8 cellular contexts compared by ENCODE assay signal in the genomic region with DNA sequence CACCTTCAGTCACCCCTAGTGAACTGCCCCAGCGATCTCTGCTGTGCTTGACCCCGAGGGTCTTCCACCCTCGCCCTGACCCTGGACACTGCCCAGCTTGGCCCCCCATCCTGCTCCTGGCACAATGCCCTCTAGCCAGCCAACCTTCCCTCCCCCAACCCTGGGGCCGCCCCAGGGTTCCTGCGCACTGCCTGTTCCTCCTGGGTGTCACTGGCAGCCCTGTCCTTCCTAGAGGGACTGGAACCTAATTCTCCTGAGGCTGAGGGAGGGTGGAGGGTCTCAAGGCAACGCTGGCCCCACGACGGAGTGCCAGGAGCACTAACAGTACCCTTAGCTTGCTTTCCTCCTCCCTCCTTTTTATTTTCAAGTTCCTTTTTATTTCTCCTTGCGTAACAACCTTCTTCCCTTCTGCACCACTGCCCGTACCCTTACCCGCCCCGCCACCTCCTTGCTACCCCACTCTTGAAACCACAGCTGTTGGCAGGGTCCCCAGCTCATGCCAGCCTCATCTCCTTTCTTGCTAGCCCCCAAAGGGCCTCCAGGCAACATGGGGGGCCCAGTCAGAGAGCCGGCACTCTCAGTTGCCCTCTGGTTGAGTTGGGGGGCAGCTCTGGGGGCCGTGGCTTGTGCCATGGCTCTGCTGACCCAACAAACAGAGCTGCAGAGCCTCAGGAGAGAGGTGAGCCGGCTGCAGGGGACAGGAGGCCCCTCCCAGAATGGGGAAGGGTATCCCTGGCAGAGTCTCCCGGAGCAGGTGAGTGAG. TPM values are rescaled to one million over a fixed set of nuclear protein-coding genes. Genes with fewer than 3 reads are reported as not detected.
DNase-seq lines count a peak whose midpoint lies in the region; ATAC-seq, FAIRE-seq and TF ChIP-seq lines count a peak whose summit lies in the region.

A gene with protein sequence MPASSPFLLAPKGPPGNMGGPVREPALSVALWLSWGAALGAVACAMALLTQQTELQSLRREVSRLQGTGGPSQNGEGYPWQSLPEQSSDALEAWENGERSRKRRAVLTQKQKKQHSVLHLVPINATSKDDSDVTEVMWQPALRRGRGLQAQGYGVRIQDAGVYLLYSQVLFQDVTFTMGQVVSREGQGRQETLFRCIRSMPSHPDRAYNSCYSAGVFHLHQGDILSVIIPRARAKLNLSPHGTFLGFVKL (plus strand): TSS at position 207 of the 763 bp plus-strand sequence. CDS start 290 bp downstream, at position 497.

- peak within 1 kb of the TSS; percentile 76 for H3K27ac ChIP-seq in RWPE2 (ENCODE audit: poor library complexity, severe bottlenecking)
- H3K27ac ChIP-seq in gastroesophageal sphincter: peak within 1 kb of the TSS; percentile 88 to 96 (median 93)

- H3K4me3 ChIP-seq in GM12864 (ENCODE audit: low read depth, low read length) (peak within 1 kb of the TSS; percentile 3), RWPE2 (ENCODE audit: severe bottlenecking) (peak within 1 kb of the TSS; percentile 13), gastroesophageal sphincter (peak within 1 kb of the TSS; percentile 14 to 84)

- H3K4me1 Mint-ChIP-seq in progenitor cell of endocrine pancreas (ENCODE audit: low read depth): peaks cover 33% of the 10 kb centered on the region

- no peaks in the 10 kb centered on the region for H3K36me3 Mint-ChIP-seq in progenitor cell of endocrine pancreas (ENCODE audit: insufficient read depth)

- H3K4me1 ChIP-seq in RWPE2 (ENCODE audit: insufficient read depth, poor library complexity, severe bottlenecking) (peaks cover 17% of the 10 kb centered on the region), gastroesophageal sphincter (peaks cover 2 to 67% (median 50%) of the 10 kb centered on the region in 3 donors)

- TF ChIP-seq POLR2A in gastroesophageal sphincter (IDR thresholded peaks at IDR 0.05): no peak

- no peak for ATAC-seq in RWPE2 (ENCODE audit: low read depth)
- ATAC-seq in gastroesophageal sphincter: peak; percentile 33
- no peak for ATAC-seq in GM21423 (IDR thresholded peaks at IDR 0.05; ENCODE audit: unreplicated experiment)

- no peak for FAIRE-seq in D721Med (lab: Jason Lieb, UNC)

- DNase-seq in GM12864 (ENCODE audit: low read depth): no peak
- DNase-seq in RWPE2 (ENCODE audit: low spot score): no peak
- DNase-seq in progenitor cell of endocrine pancreas (ENCODE audit: low spot score, unreplicated experiment): no peak
- DNase-seq in foreskin melanocyte: no peak
- no peak for DNase-seq in epidermal melanocyte (ENCODE audit: insufficient read length, low spot score)
- DNase-seq in D721Med (ENCODE audit: insufficient read length, low spot score): no peak

- peak within 1 kb of the TSS; percentile 93 for H3K27ac Mint-ChIP-seq in progenitor cell of endocrine pancreas

- H3K27me3 Mint-ChIP-seq in progenitor cell of endocrine pancreas: no peaks in the 10 kb centered on the region

- TF ChIP-seq CTCF in GM12864 (IDR thresholded peaks at IDR 0.05; ENCODE audit: low read depth, low read length, missing control alignments) (no peak), RWPE2 (IDR thresholded peaks at IDR 0.05; ENCODE audit: poor library complexity, severe bottlenecking) (no peak), gastroesophageal sphincter (IDR thresholded peaks at IDR 0.05) (no peak), progenitor cell of endocrine pancreas (IDR thresholded peaks at IDR 0.05; ENCODE audit: unreplicated experiment) (no peak), D721Med (IDR thresholded peaks at IDR 0.05; ENCODE audit: insufficient read depth, missing control alignments) (no peak)

- WGBS in gastroesophageal sphincter (ENCODE audit: low coverage in 1 of 2), 2 donors: 31 to 38% methylated on average over 6 to 13 of the region's 16 CpGs

- no peaks in the 10 kb centered on the region for H3K9me3 Mint-ChIP-seq in progenitor cell of endocrine pancreas (ENCODE audit: low read depth)

- no peak within 1 kb of the TSS for H3K4me3 Mint-ChIP-seq in progenitor cell of endocrine pancreas (ENCODE audit: low read depth)

- TF ChIP-seq EP300 in gastroesophageal sphincter (IDR thresholded peaks at IDR 0.05): no peak

- no peaks in the 10 kb centered on the region for H3K27me3 ChIP-seq in RWPE2 (ENCODE audit: insufficient read depth, poor library complexity, severe bottlenecking)
- H3K27me3 ChIP-seq in gastroesophageal sphincter: no peaks in the 10 kb centered on the region

- no peaks in the 10 kb centered on the region for H3K9me3 ChIP-seq in RWPE2 (ENCODE audit: severe bottlenecking)
- H3K9me3 ChIP-seq in gastroesophageal sphincter: no peaks in the 10 kb centered on the region

- H3K36me3 ChIP-seq in RWPE2 (ENCODE audit: low read depth) (peaks cover under 1% of the 10 kb centered on the region; the same call in 1 of the 2 replicates), gastroesophageal sphincter (peaks cover 0 to 19% of the 10 kb centered on the region in 2 donors)

RNA-seq across cellular contexts. Expression of the gene that starts here (rescaled TPM):
- total RNA-seq in gastroesophageal sphincter (10 to 100 TPM; 14.5 to 47.1 (median 27.2) TPM), progenitor cell of endocrine pancreas (4.1 and 4.7 TPM in 2 replicates)
